ENCODE assay signal across 12 cellular contexts in genomic region chr5:124343451-124343867, GRCh38.
DNase-seq lines count a peak whose midpoint lies in the region; ATAC-seq and TF ChIP-seq lines count a peak whose summit lies in the region.
"Had no signal": no experiment of that assay in that cellular context is flagged by ENCODE, and none has a peak within 500 bp of the region (broad histone marks: within the 10 kb centered on the region; RNA-seq: fewer than 3 reads in every experiment).

No MANE protein-coding gene starts in this region.

- no peaks in the 10 kb centered on the region for H3K27me3 Mint-ChIP-seq in activated CD4-positive, alpha-beta T cell treated with anti-CD3 and anti-CD28 coated beads for 36 hours
- H3K27me3 Mint-ChIP-seq in stimulated activated memory B cell treated with anti-CD40 and anti-IgM and Interleukin-4, amounts not matched to agents 10 μg/mL and 1 μg/mL and 100 μg/mL, for 72 hours: no peaks in the 10 kb centered on the region
- H3K27me3 Mint-ChIP-seq: activated naive CD8-positive, alpha-beta T cell had no signal

- TF ChIP-seq CTCF in foreskin fibroblast (IDR thresholded peaks at IDR 0.05; ENCODE audit: low read depth, low read length): no peak

- no peak overlapping the region for H3K4me3 ChIP-seq in foreskin fibroblast (ENCODE audit: low read depth in 1 of 2, low read length in 2 of 2)

- DNase-seq in activated CD4-positive, alpha-beta T cell treated with anti-CD3 and anti-CD28 coated beads for 36 hours: no peak
- no peak for DNase-seq in activated CD4-positive, alpha-beta T cell treated with anti-CD3 and anti-CD28 coated beads, Interleukin-2, amount 50 U/mL, for 1 hour
- DNase-seq in foreskin fibroblast: peak; percentile 93 to 95
- DNase-seq: ACHN, nucleus accumbens, WERI-Rb-1 had no signal

- CTCF ChIA-PET in activated CD4-positive, alpha-beta T cell treated with anti-CD3 and anti-CD28 coated beads for 36 hours (lab: Charles Lee): no interaction called here

- POLR2A ChIA-PET in activated CD4-positive, alpha-beta T cell treated with anti-CD3 and anti-CD28 coated beads for 36 hours (lab: Charles Lee): no interaction called here

- H3K4me1 Mint-ChIP-seq in activated CD4-positive, alpha-beta T cell treated with anti-CD3 and anti-CD28 coated beads for 36 hours: no peaks in the 10 kb centered on the region
- H3K4me1 Mint-ChIP-seq in stimulated activated memory B cell treated with anti-CD40 and anti-IgM and Interleukin-4, amounts not matched to agents 10 μg/mL and 1 μg/mL and 100 μg/mL, for 72 hours: no peaks in the 10 kb centered on the region

- ATAC-seq in activated CD4-positive, alpha-beta T cell treated with anti-CD3 and anti-CD28 coated beads for 36 hours: peak; percentile 51
- ATAC-seq in SK-N-SH treated with all-trans-retinoic acid at 6 μM for 48 hours (peak; percentile 87), GM21367 (IDR thresholded peaks at IDR 0.05; ENCODE audit: unreplicated experiment) (no peak), GM19351 (IDR thresholded peaks at IDR 0.05; ENCODE audit: unreplicated experiment) (no peak), HG03565 (IDR thresholded peaks at IDR 0.05; ENCODE audit: unreplicated experiment) (no peak)
- ATAC-seq in stimulated activated memory B cell treated with anti-CD40 and anti-IgM and Interleukin-4, amounts not matched to agents 10 μg/mL and 1 μg/mL and 100 μg/mL, for 72 hours: peak; percentile 77

- no peak overlapping the region for H3K27ac Mint-ChIP-seq in activated CD4-positive, alpha-beta T cell treated with anti-CD3 and anti-CD28 coated beads for 36 hours
- H3K27ac Mint-ChIP-seq in stimulated activated memory B cell treated with anti-CD40 and anti-IgM and Interleukin-4, amounts not matched to agents 10 μg/mL and 1 μg/mL and 100 μg/mL, for 72 hours: no peak overlapping the region
- H3K27ac Mint-ChIP-seq: activated naive CD8-positive, alpha-beta T cell had no signal

- no peak overlapping the region for H3K4me3 Mint-ChIP-seq in activated CD4-positive, alpha-beta T cell treated with anti-CD3 and anti-CD28 coated beads for 36 hours
- no peak overlapping the region for H3K4me3 Mint-ChIP-seq in stimulated activated memory B cell treated with anti-CD40 and anti-IgM and Interleukin-4, amounts not matched to agents 10 μg/mL and 1 μg/mL and 100 μg/mL, for 72 hours
- H3K4me3 Mint-ChIP-seq: activated naive CD8-positive, alpha-beta T cell had no signal

- H3K36me3 Mint-ChIP-seq in activated CD4-positive, alpha-beta T cell treated with anti-CD3 and anti-CD28 coated beads for 36 hours (ENCODE audit: low read depth): no peaks in the 10 kb centered on the region
- H3K36me3 Mint-ChIP-seq in stimulated activated memory B cell treated with anti-CD40 and anti-IgM and Interleukin-4, amounts not matched to agents 10 μg/mL and 1 μg/mL and 100 μg/mL, for 72 hours: no peaks in the 10 kb centered on the region
- H3K36me3 Mint-ChIP-seq: activated naive CD8-positive, alpha-beta T cell had no signal

- H3K9me3 Mint-ChIP-seq in activated CD4-positive, alpha-beta T cell treated with anti-CD3 and anti-CD28 coated beads for 36 hours (ENCODE audit: low read depth): no peaks in the 10 kb centered on the region
- H3K9me3 Mint-ChIP-seq in stimulated activated memory B cell treated with anti-CD40 and anti-IgM and Interleukin-4, amounts not matched to agents 10 μg/mL and 1 μg/mL and 100 μg/mL, for 72 hours: no peaks in the 10 kb centered on the region

- intact Hi-C loops in activated CD4-positive, alpha-beta T cell treated with anti-CD3 and anti-CD28 coated beads for 36 hours (cut with DNase I, micrococcal nuclease): no loop called here

TF ChIP-seq in SK-N-SH treated with all-trans-retinoic acid at 6 μM for 48 hours, 23 proteins besides CTCF, POLR2A, EP300 and RAD21 (continues in another document):
- no peak for TF ChIP-seq ZFP30 (CRISPR knock-in tag; IDR thresholded peaks at IDR 0.05)
- TF ChIP-seq ZNF8 (CRISPR knock-in tag; IDR thresholded peaks at IDR 0.05): no peak
- TF ChIP-seq CREB5 (CRISPR knock-in tag; IDR thresholded peaks at IDR 0.05; ENCODE audit: low read depth): 0 out of 2 replicates have a peak, but pooled peaks have one; percentile 41
- no peak for TF ChIP-seq CSDC2 (CRISPR knock-in tag; IDR thresholded peaks at IDR 0.05)
- no peak for TF ChIP-seq PPARA (CRISPR knock-in tag; IDR thresholded peaks at IDR 0.05; ENCODE audit: borderline replicate concordance)
- no peak for TF ChIP-seq ZNF70 (CRISPR knock-in tag; IDR thresholded peaks at IDR 0.05)
- no peak for TF ChIP-seq SNAI2 (CRISPR knock-in tag; IDR thresholded peaks at IDR 0.05)
- TF ChIP-seq TOX (CRISPR knock-in tag; IDR thresholded peaks at IDR 0.05; ENCODE audit: borderline replicate concordance): peak; percentile 78; the same call in 1 of the 2 replicates
- TF ChIP-seq, protein P1, sequence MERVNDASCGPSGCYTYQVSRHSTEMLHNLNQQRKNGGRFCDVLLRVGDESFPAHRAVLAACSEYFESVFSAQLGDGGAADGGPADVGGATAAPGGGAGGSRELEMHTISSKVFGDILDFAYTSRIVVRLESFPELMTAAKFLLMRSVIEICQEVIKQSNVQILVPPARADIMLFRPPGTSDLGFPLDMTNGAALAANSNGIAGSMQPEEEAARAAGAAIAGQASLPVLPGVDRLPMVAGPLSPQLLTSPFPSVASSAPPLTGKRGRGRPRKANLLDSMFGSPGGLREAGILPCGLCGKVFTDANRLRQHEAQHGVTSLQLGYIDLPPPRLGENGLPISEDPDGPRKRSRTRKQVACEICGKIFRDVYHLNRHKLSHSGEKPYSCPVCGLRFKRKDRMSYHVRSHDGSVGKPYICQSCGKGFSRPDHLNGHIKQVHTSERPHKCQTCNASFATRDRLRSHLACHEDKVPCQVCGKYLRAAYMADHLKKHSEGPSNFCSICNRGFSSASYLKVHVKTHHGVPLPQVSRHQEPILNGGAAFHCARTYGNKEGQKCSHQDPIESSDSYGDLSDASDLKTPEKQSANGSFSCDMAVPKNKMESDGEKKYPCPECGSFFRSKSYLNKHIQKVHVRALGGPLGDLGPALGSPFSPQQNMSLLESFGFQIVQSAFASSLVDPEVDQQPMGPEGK (CRISPR knock-in tag; IDR thresholded peaks at IDR 0.05; ENCODE audit: borderline replicate concordance): peak; percentile 73; the same call in 1 of the 2 replicates
- no peak for TF ChIP-seq GLIS3 (CRISPR knock-in tag; IDR thresholded peaks at IDR 0.05)
- no peak for TF ChIP-seq OSR1 (CRISPR knock-in tag; IDR thresholded peaks at IDR 0.05)
- TF ChIP-seq ESRRG (CRISPR knock-in tag; IDR thresholded peaks at IDR 0.05): no peak
- TF ChIP-seq ARNTL (CRISPR knock-in tag; IDR thresholded peaks at IDR 0.05; ENCODE audit: borderline replicate concordance, low read depth): no peak
- TF ChIP-seq RARB (CRISPR knock-in tag; IDR thresholded peaks at IDR 0.05): no peak
- TF ChIP-seq, protein P2, sequence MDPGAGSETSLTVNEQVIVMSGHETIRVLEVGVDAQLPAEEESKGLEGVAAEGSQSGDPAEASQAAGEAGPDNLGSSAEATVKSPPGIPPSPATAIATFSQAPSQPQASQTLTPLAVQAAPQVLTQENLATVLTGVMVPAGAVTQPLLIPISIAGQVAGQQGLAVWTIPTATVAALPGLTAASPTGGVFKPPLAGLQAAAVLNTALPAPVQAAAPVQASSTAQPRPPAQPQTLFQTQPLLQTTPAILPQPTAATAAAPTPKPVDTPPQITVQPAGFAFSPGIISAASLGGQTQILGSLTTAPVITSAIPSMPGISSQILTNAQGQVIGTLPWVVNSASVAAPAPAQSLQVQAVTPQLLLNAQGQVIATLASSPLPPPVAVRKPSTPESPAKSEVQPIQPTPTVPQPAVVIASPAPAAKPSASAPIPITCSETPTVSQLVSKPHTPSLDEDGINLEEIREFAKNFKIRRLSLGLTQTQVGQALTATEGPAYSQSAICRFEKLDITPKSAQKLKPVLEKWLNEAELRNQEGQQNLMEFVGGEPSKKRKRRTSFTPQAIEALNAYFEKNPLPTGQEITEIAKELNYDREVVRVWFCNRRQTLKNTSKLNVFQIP (CRISPR knock-in tag; IDR thresholded peaks at IDR 0.05; ENCODE audit: borderline replicate concordance, low read depth): no peak; the same call in 1 of the 2 replicates
- no peak for TF ChIP-seq BACH2 (CRISPR knock-in tag; IDR thresholded peaks at IDR 0.05; ENCODE audit: borderline replicate concordance)
- TF ChIP-seq ZC3H10 (CRISPR knock-in tag; IDR thresholded peaks at IDR 0.05): peak; percentile 70; the same call in 1 of the 2 replicates
- no peak for TF ChIP-seq TCF4 (CRISPR knock-in tag; IDR thresholded peaks at IDR 0.05; ENCODE audit: borderline replicate concordance)
- TF ChIP-seq ZFP3 (CRISPR knock-in tag; IDR thresholded peaks at IDR 0.05): 0 out of 2 replicates have a peak, but pooled peaks have one; percentile 18
- TF ChIP-seq ISL1 (CRISPR knock-in tag; IDR thresholded peaks at IDR 0.05): peak; percentile 91
- no peak for TF ChIP-seq CSRNP3 (CRISPR knock-in tag; IDR thresholded peaks at IDR 0.05)
- TF ChIP-seq ZNF565 (CRISPR knock-in tag; conservative IDR thresholded peaks at IDR 0.05; ENCODE audit: low read depth): no peak

Comparison
In these comparisons a context has a peak if more than half of its experiments do, and no peak if none do; other contexts are left out.
1. ATAC-seq: peak in activated CD4-positive, alpha-beta T cell treated with anti-CD3 and anti-CD28 coated beads for 36 hours (single experiment), SK-N-SH treated with all-trans-retinoic acid at 6 μM for 48 hours (single experiment) and stimulated activated memory B cell treated with anti-CD40 and anti-IgM and Interleukin-4, amounts not matched to agents 10 μg/mL and 1 μg/mL and 100 μg/mL, for 72 hours (single experiment); none in GM21367 (single experiment), GM19351 (single experiment) and HG03565 (single experiment).
2. DNase-seq: peak in foreskin fibroblast (2 of 2); none in activated CD4-positive, alpha-beta T cell treated with anti-CD3 and anti-CD28 coated beads for 36 hours (single experiment) and activated CD4-positive, alpha-beta T cell treated with anti-CD3 and anti-CD28 coated beads, Interleukin-2, amount 50 U/mL, for 1 hour (single experiment).